ENCODE assay signal across 26 cellular contexts in the genomic region with DNA sequence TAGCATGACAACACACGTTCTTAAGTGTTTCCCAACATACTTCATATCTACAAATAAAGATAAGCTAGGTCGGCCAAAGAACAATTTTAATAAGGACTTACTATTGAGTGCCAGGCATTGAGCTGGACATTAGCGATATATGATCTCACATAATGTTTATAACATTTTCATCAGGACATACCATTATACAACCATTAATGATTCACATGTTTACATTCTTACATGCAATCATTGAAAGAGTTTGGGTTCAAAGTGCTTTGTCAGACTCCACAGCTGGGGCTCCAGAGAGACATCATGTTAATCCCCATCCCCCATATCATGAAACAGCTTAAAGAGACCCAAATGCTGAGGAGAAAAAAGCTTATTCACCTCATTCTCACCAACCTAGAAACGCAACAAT.
"Had no signal": no experiment of that assay in that cellular context is flagged by ENCODE, and none has a peak within 500 bp of the region (broad histone marks: within the 10 kb centered on the region; RNA-seq: fewer than 3 reads in every experiment).

No MANE protein-coding gene starts in this region.

- H3K27ac ChIP-seq: ascending aorta, body of pancreas, Peyer's patch, RWPE1, SJSA1 had no signal

- H3K27me3 ChIP-seq: ascending aorta, body of pancreas, Peyer's patch, SJSA1 had no signal

- H3K4me1 ChIP-seq: ascending aorta, body of pancreas, Peyer's patch, SJSA1 had no signal

- ATAC-seq: activated CD8-positive, alpha-beta memory T cell treated with anti-CD3 and anti-CD28 coated beads, Interleukin-2, amount 10 ng/mL, durations not matched to agents 7 days and 5 days; body of pancreas; SK-N-SH treated with all-trans-retinoic acid at 6 μM for 48 hours; T-helper 17 cell; WTC11 had no signal

- H3K9me3 ChIP-seq: ascending aorta, body of pancreas, Peyer's patch, SJSA1 had no signal

- H3K36me3 ChIP-seq: ascending aorta, Peyer's patch, SJSA1 had no signal

- H3K4me3 ChIP-seq: ascending aorta, body of pancreas, Peyer's patch, SJSA1 had no signal

- DNase-seq: activated CD4-positive, alpha-beta T cell treated with anti-CD3 and anti-CD28 coated beads for 48 hours; activated CD4-positive, alpha-beta T cell treated with anti-CD3 and anti-CD28 coated beads, Interleukin-2, amount 50 U/mL, for 48 hours; activated CD4-positive, CD25-positive, alpha-beta regulatory T cell treated with anti-CD3 and anti-CD28 coated beads, Interleukin-2, amount 50 U/mL, for 72 hours; activated CD8-positive, alpha-beta memory T cell treated with anti-CD3 and anti-CD28 coated beads, Interleukin-2, amount 10 ng/mL, durations not matched to agents 7 days and 5 days; activated effector memory CD4-positive, alpha-beta T cell treated with Interleukin-2 at 50 U/mL for 16 hours; activated naive CD4-positive, alpha-beta T cell; activated T-cell treated with anti-CD3 and anti-CD28 coated beads, Interleukin-2, amount 50 U/mL, for 24 hours; amniotic stem cell; body of pancreas; Karpas-422; MM.1S; NCI-H1105; NCI-H1436 treated with DMSO at 0.1 percent for 48 hours; NCI-H187; NCI-H2081; NCI-H510A treated with DMSO at 0.1 percent for 48 hours; Peyer's patch; SHP77; SW 1271; T-helper 17 cell; T-helper 9 cell had no signal
